17 cellular contexts compared by ENCODE assay signal in genomic region chr1:242747233-242747632, GRCh38.
DNase-seq lines count a peak whose midpoint lies in the region; ATAC-seq, FAIRE-seq and TF ChIP-seq lines count a peak whose summit lies in the region.
"Had no signal": no experiment of that assay in that cellular context is flagged by ENCODE, and none has a peak within 500 bp of the region (broad histone marks: within the 10 kb centered on the region; RNA-seq: fewer than 3 reads in every experiment).

No MANE protein-coding gene starts in this region.

- no peak overlapping the region for H2BK120ac ChIP-seq in trophoblast cell (ENCODE audit: insufficient read depth, low read length, poor library complexity)

- no peak for TF ChIP-seq EP300 in GM12878 (IDR thresholded peaks at IDR 0.05; ENCODE audit: borderline replicate concordance in 1 of 2, control insufficient read depth in 1 of 2, low read depth in 2 of 2, low read length in 2 of 2)

- no peak overlapping the region for H3K14ac ChIP-seq in trophoblast cell (ENCODE audit: low read length)

- H3K4me1 ChIP-seq in HEK293 (ENCODE audit: control insufficient read depth, insufficient read depth, low read length) (no peaks in the 10 kb centered on the region), GM12878 (ENCODE audit: control insufficient read depth, insufficient read depth, low read length) (no peaks in the 10 kb centered on the region), trophoblast cell (ENCODE audit: control insufficient read depth in 1 of 2, insufficient read depth in 2 of 2, low read length in 2 of 2) (peaks cover 0 to 8% of the 10 kb centered on the region in 2 experiments), body of pancreas (no peaks in the 10 kb centered on the region)
- H3K4me1 ChIP-seq: BLaER1 had no signal

- H2AFZ ChIP-seq in GM12878 (ENCODE audit: control insufficient read depth, low read depth, low read length) (no peak overlapping the region), trophoblast cell (ENCODE audit: insufficient read depth, low read length, poor library complexity) (no peak overlapping the region)
- H2AFZ ChIP-seq: GM23338 had no signal

- H3K23ac ChIP-seq in trophoblast cell (ENCODE audit: low read length) = no peak overlapping the region

- H3K18ac ChIP-seq in trophoblast cell (ENCODE audit: low read length) = no peak overlapping the region

- H4K20me1 ChIP-seq in GM12878 (ENCODE audit: control insufficient read depth, insufficient read depth) = no peaks in the 10 kb centered on the region
- H4K20me1 ChIP-seq: BLaER1 had no signal

- no peak overlapping the region for H3K4ac ChIP-seq in trophoblast cell (ENCODE audit: low read depth, low read length)

- FAIRE-seq in GM12878 (lab: Jason Lieb, UNC) = no peak
- FAIRE-seq: G401.6, H54 had no signal

- POLR2A ChIA-PET in HEK293 (lab: Yijun Ruan, JAX) = no interaction called here
- POLR2A ChIA-PET in GM12878 (lab: Charles Lee) = no interaction called here

- WGBS in GM12878 (ENCODE audit: insufficient coverage, insufficient replicate concordance, low lambda C conversion rate, missing lambda C conversion rate) = 63% methylated on average over 5 of the region's 5 CpGs
- WGBS in trophoblast cell (ENCODE audit: extremely low coverage, insufficient coverage, insufficient read length) = no CpG with 5 or more reads among the region's 5 CpGs
- WGBS in body of pancreas, 2 donors = 56 to 63% methylated on average over 5 of the region's 5 CpGs

- H3K4me3 ChIP-seq in HEK293 (ENCODE audit: low read depth, low read length) (no peak overlapping the region), GM12878 (no peak overlapping the region), trophoblast cell (ENCODE audit: low read depth, low read length) (peak overlapping the region; percentile 37), body of pancreas (no peak overlapping the region)
- H3K4me3 ChIP-seq: BLaER1, GM23338 had no signal

- H3K4me2 ChIP-seq in GM12878 (ENCODE audit: control insufficient read depth, insufficient read depth) = no peak overlapping the region
- no peak overlapping the region for H3K4me2 ChIP-seq in trophoblast cell (ENCODE audit: low read length)
- H3K4me2 ChIP-seq: BLaER1, GM23338 had no signal

- SMC1A ChIA-PET in GM12878 (lab: Charles Lee; ENCODE audit: uncharacterized antibody, unreplicated experiment) = no interaction called here

- H3K27ac ChIP-seq in HEK293 (ENCODE audit: extremely low read depth, low read depth, low read length) (no peak overlapping the region), GM12878 (ENCODE audit: control insufficient read depth, insufficient read depth) (no peak overlapping the region), trophoblast cell (ENCODE audit: low read depth, low read length) (no peak overlapping the region), body of pancreas (no peak overlapping the region)
- H3K27ac ChIP-seq: BLaER1, C4-2B had no signal

- BruUV-seq in GM12878 (replicated peaks; lab: Mats Ljungman, UMichigan) = no TSS peak

- in situ Hi-C loops in GM12878 (cut with MboI) = no loop called here

- intact Hi-C loops in GM12878 (cut with micrococcal nuclease; ENCODE audit: unreplicated experiment) = no loop called here
- intact Hi-C loops in body of pancreas (cut with DNase I) = no loop called here

- no peak overlapping the region for H2AK5ac ChIP-seq in trophoblast cell (ENCODE audit: low read length)

- no peak overlapping the region for H2BK12ac ChIP-seq in trophoblast cell (ENCODE audit: low read length)

- TF ChIP-seq CTCF in HEK293 (tag by site-specific recombination; IDR thresholded peaks at IDR 0.05) = no peak
- no peak for TF ChIP-seq CTCF in GM12878 (IDR thresholded peaks at IDR 0.05 in 2 of 3, conservative IDR thresholded peaks at IDR 0.05 in 1 of 3; ENCODE audit: control insufficient read depth in 2 of 3, extremely low read depth in 1 of 3, insufficient read depth in 1 of 3, low read depth in 3 of 3, low read length in 3 of 3)
- TF ChIP-seq CTCF in body of pancreas (IDR thresholded peaks at IDR 0.05) = no peak

- RAD21 ChIA-PET in GM12878 (lab: Charles Lee; ENCODE audit: unreplicated experiment) = no interaction called here

- no peak for TF ChIP-seq RAD21 in GM12878 (IDR thresholded peaks at IDR 0.05; ENCODE audit: insufficient read depth, low read depth, low read length)

- DNase-seq in GM12878 (ENCODE audit: low read depth, low spot score) = no peak
- no peak for DNase-seq in trophoblast cell
- DNase-seq in body of pancreas = no peak
- DNase-seq in Ammon's horn (ENCODE audit: low spot score) = no peak
- DNase-seq: Caco-2; CD4-positive, CD25-positive, alpha-beta regulatory T cell; CD8-positive, alpha-beta T cell; DMS153; DND-41; HCEC 1CT had no signal

- no peaks in the 10 kb centered on the region for H3K9me3 ChIP-seq in HEK293 (ENCODE audit: control insufficient read depth, insufficient read depth, low read depth, low read length)
- H3K9me3 ChIP-seq in GM12878 (replicated peaks; ENCODE audit: control insufficient read depth, insufficient read depth, low read length) = no peaks in the 10 kb centered on the region
- no peaks in the 10 kb centered on the region for H3K9me3 ChIP-seq in trophoblast cell (ENCODE audit: insufficient read depth, low read depth, low read length)
- no peaks in the 10 kb centered on the region for H3K9me3 ChIP-seq in body of pancreas
- H3K9me3 ChIP-seq: BLaER1, Caco-2 had no signal

- TF ChIP-seq POLR2A in GM12878 (IDR thresholded peaks at IDR 0.05; ENCODE audit: low read depth, low read length) (no peak), body of pancreas (IDR thresholded peaks at IDR 0.05) (no peak)

- H3K9ac ChIP-seq in GM12878 (ENCODE audit: control insufficient read depth, insufficient read depth, low read length) = no peak overlapping the region
- no peak overlapping the region for H3K9ac ChIP-seq in trophoblast cell (ENCODE audit: low read length)
- H3K9ac ChIP-seq: BLaER1 had no signal

- H3K27me3 ChIP-seq in GM12878 (replicated peaks in 1 of 2; ENCODE audit: control insufficient read depth in 2 of 2, insufficient read depth in 2 of 2, low read length in 1 of 2) (no peaks in the 10 kb centered on the region), trophoblast cell (ENCODE audit: insufficient read depth, low read length) (no peaks in the 10 kb centered on the region), body of pancreas (no peaks in the 10 kb centered on the region)
- H3K27me3 ChIP-seq: BLaER1 had no signal

- H3K79me1 ChIP-seq in trophoblast cell (ENCODE audit: low read length) = peaks cover 3% of the 10 kb centered on the region

- no peak for ATAC-seq in GM12878
- ATAC-seq in body of pancreas = no peak
- ATAC-seq in GM18868 (IDR thresholded peaks at IDR 0.05; ENCODE audit: unreplicated experiment) = no peak
- ATAC-seq: CD8-positive, alpha-beta T cell; GM23338 had no signal

- H4K91ac ChIP-seq in trophoblast cell (ENCODE audit: low read depth, low read length) = no peak overlapping the region

- H3K79me2 ChIP-seq in GM12878 (ENCODE audit: control insufficient read depth, insufficient read depth, low read length) (no peaks in the 10 kb centered on the region), trophoblast cell (ENCODE audit: control insufficient read depth, insufficient read depth, low read length, poor library complexity) (no peaks in the 10 kb centered on the region)

- no peak overlapping the region for H4K12ac ChIP-seq in trophoblast cell (ENCODE audit: low read depth, low read length)

- CTCF ChIA-PET in HEK293 (lab: Yijun Ruan, JAX) (no interaction called here), GM12878 (lab: Yijun Ruan, JAX) (no interaction called here)

- H3K36me3 ChIP-seq in HEK293 (ENCODE audit: control insufficient read depth in 2 of 2, insufficient read depth in 1 of 2, low read length in 2 of 2) (no peaks in the 10 kb centered on the region), GM12878 (ENCODE audit: control insufficient read depth in 2 of 2, insufficient read depth in 2 of 2, low read length in 1 of 2) (no peaks in the 10 kb centered on the region), trophoblast cell (ENCODE audit: control insufficient read depth in 1 of 2, insufficient read depth in 2 of 2, low read length in 2 of 2) (no peaks in the 10 kb centered on the region), body of pancreas (replicated peaks in 1 of 2; ENCODE audit: insufficient read depth in 1 of 2, low read depth in 2 of 2) (no peaks in the 10 kb centered on the region)
- H3K36me3 ChIP-seq: BLaER1 had no signal

- H4K8ac ChIP-seq in trophoblast cell (ENCODE audit: low read depth, low read length) = no peak overlapping the region

- H2BK5ac ChIP-seq in trophoblast cell (ENCODE audit: low read depth, low read length, poor library complexity) = no peak overlapping the region

TF ChIP-seq in HEK293, 187 proteins besides CTCF, POLR2A, EP300 and RAD21:
- TF ChIP-seq ZEB2 (tag by site-specific recombination; IDR thresholded peaks at IDR 0.05) (no peak), ZSCAN4 (tag by site-specific recombination; IDR thresholded peaks at IDR 0.05) (peak; percentile 96)

TF ChIP-seq in GM12878, 131 proteins besides CTCF, POLR2A, EP300 and RAD21:
- TF ChIP-seq CHD2 (IDR thresholded peaks at IDR 0.05; ENCODE audit: borderline replicate concordance, low read depth, low read length) = no peak
- peak; percentile 37 for TF ChIP-seq NR2C2 (IDR thresholded peaks at IDR 0.05; ENCODE audit: borderline replicate concordance, control insufficient read depth, insufficient read length, low read depth)
